In the genomic region with DNA sequence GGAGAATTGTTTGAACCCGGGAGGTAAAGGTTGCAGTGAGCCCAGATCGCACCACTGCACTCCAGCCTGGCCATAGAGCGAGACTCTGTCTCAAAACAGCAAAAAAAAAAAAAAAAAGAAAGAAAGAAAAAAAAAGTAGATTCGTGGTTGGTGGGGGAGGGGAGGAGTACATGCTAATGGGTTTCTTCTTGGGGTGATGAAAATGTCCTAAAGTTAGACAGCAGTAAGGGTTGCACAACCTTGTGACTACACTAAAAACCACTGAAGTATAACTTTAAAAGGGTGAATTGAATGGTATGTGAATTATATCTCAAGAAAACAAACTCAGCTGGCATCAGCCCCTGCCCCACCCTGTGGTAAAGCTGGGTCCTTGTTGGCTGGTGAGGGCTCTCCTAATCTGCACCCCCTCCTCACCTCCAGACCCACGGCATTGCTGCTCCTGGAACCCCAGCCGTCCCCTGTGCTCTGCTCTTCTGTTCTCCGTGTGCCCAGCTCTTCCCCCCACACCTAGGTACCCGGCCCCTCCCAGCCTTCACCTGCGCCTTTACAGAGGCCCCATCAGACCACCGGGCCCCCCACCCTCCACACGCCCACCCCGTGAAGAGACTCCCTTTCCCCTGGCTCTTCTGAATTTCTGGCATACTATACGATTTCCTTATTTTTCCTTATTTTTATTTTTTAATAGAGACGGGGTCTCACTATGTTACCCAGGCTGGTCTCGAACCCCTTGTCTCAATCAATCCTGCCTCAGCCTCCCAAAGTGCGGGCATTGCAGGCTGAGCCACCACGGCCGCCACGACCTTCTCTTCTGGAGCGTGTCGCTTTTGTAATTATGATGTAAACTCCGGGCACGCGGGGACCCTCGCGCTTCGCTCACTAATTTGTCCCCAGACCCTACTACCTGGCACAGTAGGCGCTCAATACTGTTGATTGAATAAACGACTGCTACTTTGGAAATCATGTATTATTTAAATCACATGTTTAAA, we compare ENCODE assay signal across 8 cellular contexts. TPM values are rescaled to one million over a fixed set of nuclear protein-coding genes. Genes with fewer than 3 reads are reported as not detected.
A peak's percentile ranks its signal among the peaks of the same experiment; 100 is the strongest.
DNase-seq lines count a peak whose midpoint lies in the region; ATAC-seq and TF ChIP-seq lines count a peak whose summit lies in the region.

No MANE protein-coding gene starts in this region.

- H3K4me1 Mint-ChIP-seq in endothelial cell (ENCODE audit: unreplicated experiment) = peaks cover 21% of the 10 kb centered on the region

- H3K9me3 ChIP-seq in neutrophil = no peaks in the 10 kb centered on the region

- peaks cover 24% of the 10 kb centered on the region for H3K36me3 ChIP-seq in neutrophil

- peak overlapping the region; percentile 97 for H3K27ac ChIP-seq in neutrophil

- TF ChIP-seq CTCF in endothelial cell (IDR thresholded peaks at IDR 0.05; ENCODE audit: unreplicated experiment) (no peak), neutrophil (IDR thresholded peaks at IDR 0.05) (no peak)

- no peak for ATAC-seq in HG03139 (IDR thresholded peaks at IDR 0.05; ENCODE audit: unreplicated experiment)

- peak overlapping the region; percentile 93 for H3K4me3 Mint-ChIP-seq in endothelial cell (ENCODE audit: unreplicated experiment)

- H3K9me3 Mint-ChIP-seq in endothelial cell (ENCODE audit: unreplicated experiment) = no peaks in the 10 kb centered on the region

- H3K27ac Mint-ChIP-seq in endothelial cell (ENCODE audit: unreplicated experiment) = peak overlapping the region; percentile 82

- H3K27me3 ChIP-seq in neutrophil = peaks cover 7% of the 10 kb centered on the region

- H3K27me3 Mint-ChIP-seq in endothelial cell (ENCODE audit: unreplicated experiment) = peaks cover 13% of the 10 kb centered on the region

- H3K4me1 ChIP-seq in neutrophil (ENCODE audit: control insufficient read depth in 1 of 2, insufficient read depth in 1 of 2, low read depth in 1 of 2, low read length in 1 of 2) = peaks cover 48 to 56% of the 10 kb centered on the region in 2 experiments

- peak; percentile 12 for DNase-seq in D341Med (ENCODE audit: low spot score)
- peak; percentile 80 for DNase-seq in OCI-M1 (lab: John Stamatoyannopoulos, UW)
- no peak for DNase-seq in endothelial cell (ENCODE audit: low spot score)
- no peak for DNase-seq in NCI-H187 treated with DMSO at 0.1 percent for 48 hours (lab: John Stamatoyannopoulos, UW)
- no peak for DNase-seq in putamen (ENCODE audit: low spot score)
- no peak for DNase-seq in NCI-H2107 treated with DMSO at 0.1 percent for 48 hours (lab: John Stamatoyannopoulos, UW; ENCODE audit: unreplicated experiment)

- H3K36me3 Mint-ChIP-seq in endothelial cell (ENCODE audit: low read depth, unreplicated experiment) = peaks cover 5% of the 10 kb centered on the region

- peak overlapping the region; percentile 99 to 100 for H3K4me3 ChIP-seq in neutrophil (ENCODE audit: low read depth in 1 of 2, low read length in 1 of 2)

RNA-seq across cellular contexts. Expression of a gene that starts 0.9 kb away (rescaled TPM):
- 30.3 TPM for total RNA-seq in endothelial cell (ENCODE audit: unreplicated experiment)

Comparison
In these comparisons a context has a peak if more than half of its experiments do, and no peak if none do; other contexts are left out.
1. DNase-seq: peak in D341Med (single experiment) and OCI-M1 (single experiment); none in endothelial cell (single experiment), NCI-H187 treated with DMSO at 0.1 percent for 48 hours (single experiment), putamen (single experiment) and NCI-H2107 treated with DMSO at 0.1 percent for 48 hours (single experiment).